ENCODE assay signal across 8 cellular contexts in the genomic region with DNA sequence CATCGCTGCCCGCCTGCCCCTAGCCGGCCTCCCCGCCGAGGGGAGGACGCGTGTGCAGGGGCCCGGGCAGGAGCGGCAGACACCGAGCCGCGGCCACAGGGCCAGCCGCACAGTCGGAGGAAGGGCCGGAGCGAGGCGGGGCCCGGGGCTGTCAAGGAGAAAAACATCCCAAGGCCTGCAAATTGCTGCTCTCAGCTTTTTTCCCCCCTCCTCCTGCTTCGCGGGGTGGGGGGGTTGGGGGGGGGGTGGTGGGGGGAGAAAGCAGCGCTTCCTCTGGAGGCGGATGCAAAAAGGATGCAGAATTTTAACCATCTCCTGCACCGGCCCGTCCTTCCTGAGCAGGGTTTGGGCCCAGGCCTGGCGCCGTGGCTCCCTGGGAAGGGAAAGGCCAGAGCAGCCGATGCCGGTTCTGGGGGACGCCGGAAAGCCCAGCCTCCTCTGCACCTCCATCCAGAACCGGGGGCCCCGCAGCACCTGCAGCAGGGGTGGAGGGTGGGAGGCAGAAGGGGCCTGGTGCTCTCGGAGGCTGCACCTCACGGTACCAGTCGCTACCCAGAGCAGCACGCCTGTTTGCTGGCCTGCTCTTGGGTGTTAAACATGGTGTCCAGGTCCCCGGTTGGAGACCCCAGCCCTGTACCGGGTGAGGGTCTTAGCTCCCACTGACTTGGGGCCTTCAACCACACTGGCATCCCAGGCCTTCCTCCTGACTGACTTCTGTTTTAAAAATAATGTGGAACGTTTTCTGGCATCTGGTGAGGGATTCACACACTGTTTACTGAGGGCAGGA.
DNase-seq lines count a peak whose midpoint lies in the region; ATAC-seq and TF ChIP-seq lines count a peak whose summit lies in the region.

No MANE protein-coding gene starts in this region.

- no peaks in the 10 kb centered on the region for H4K20me1 ChIP-seq in OCI-LY3 (ENCODE audit: insufficient read depth, low read length)

- DNase-seq in SKM-1 treated with dmso at 0.1 percent for 144 hours (lab: John Stamatoyannopoulos, UW; ENCODE audit: unreplicated experiment) (peak; percentile 46), SKM-1 (lab: John Stamatoyannopoulos, UW; ENCODE audit: unreplicated experiment) (no peak), anterior cingulate cortex (lab: John Stamatoyannopoulos, UW) (peak in 42 of 58 donors; percentile 65 to 96 (median 83)), right atrium auricular region (ENCODE audit: low spot score) (no peak), retinal pigment epithelial cell (ENCODE audit: low read depth) (no peak), NCI-H82 treated with DMSO at 0.1 percent for 48 hours (lab: John Stamatoyannopoulos, UW; ENCODE audit: unreplicated experiment) (no peak)

- no peak overlapping the region; the same call in 1 of the 2 replicates for H2AFZ ChIP-seq in OCI-LY3 (ENCODE audit: low read depth, low read length)

- H3K27ac ChIP-seq in OCI-LY3 (ENCODE audit: low read length) (peak overlapping the region; percentile 74), right atrium auricular region (peak overlapping the region; percentile 96 to 100)

- peaks cover 58% of the 10 kb centered on the region for H3K79me2 ChIP-seq in OCI-LY3 (ENCODE audit: low read length)

- peak overlapping the region; percentile 96 for H3K4me2 ChIP-seq in OCI-LY3 (ENCODE audit: low read length)

- peak overlapping the region; percentile 93 for H3K9ac ChIP-seq in OCI-LY3 (ENCODE audit: low read length)

- H3K4me3 ChIP-seq in OCI-LY3 (ENCODE audit: low read length) (peak overlapping the region; percentile 86), right atrium auricular region (peak overlapping the region; percentile 66 to 67), retinal pigment epithelial cell (ENCODE audit: low read length) (peak overlapping the region; percentile 45)

- peaks cover 49% of the 10 kb centered on the region for H3K4me1 ChIP-seq in OCI-LY3 (ENCODE audit: low read length)
- H3K4me1 ChIP-seq in right atrium auricular region: peaks cover 0 to 84% of the 10 kb centered on the region in 2 donors

- H3K27me3 ChIP-seq in OCI-LY3 (ENCODE audit: low read depth, low read length): no peaks in the 10 kb centered on the region
- no peaks in the 10 kb centered on the region for H3K27me3 ChIP-seq in right atrium auricular region

- TF ChIP-seq CTCF in OCI-LY3 (IDR thresholded peaks at IDR 0.05; ENCODE audit: low read depth, low read length) (no peak), right atrium auricular region (IDR thresholded peaks at IDR 0.05) (no peak), retinal pigment epithelial cell (conservative IDR thresholded peaks at IDR 0.05; ENCODE audit: low read depth, low read length) (no peak)

- ATAC-seq in HG03432 (IDR thresholded peaks at IDR 0.05; ENCODE audit: unreplicated experiment): no peak

- H3K9me3 ChIP-seq in OCI-LY3 (ENCODE audit: insufficient read depth, low read length) (no peaks in the 10 kb centered on the region), right atrium auricular region (no peaks in the 10 kb centered on the region)

- H3K36me3 ChIP-seq in OCI-LY3 (replicated peaks; ENCODE audit: low read depth, low read length) (peaks cover 8% of the 10 kb centered on the region), right atrium auricular region (no peaks in the 10 kb centered on the region)

Comparison
In these comparisons a context has a peak if more than half of its experiments do, and no peak if none do; other contexts are left out.
1. DNase-seq: peak in SKM-1 treated with dmso at 0.1 percent for 144 hours (single experiment) and anterior cingulate cortex (42 of 58); none in SKM-1 (single experiment), right atrium auricular region (single experiment), retinal pigment epithelial cell (single experiment) and NCI-H82 treated with DMSO at 0.1 percent for 48 hours (single experiment).
2. Peak in every context shown above with its lines, with median percentiles within 50 percentile points of each other: H3K4me3 ChIP-seq.